In the genomic region with DNA sequence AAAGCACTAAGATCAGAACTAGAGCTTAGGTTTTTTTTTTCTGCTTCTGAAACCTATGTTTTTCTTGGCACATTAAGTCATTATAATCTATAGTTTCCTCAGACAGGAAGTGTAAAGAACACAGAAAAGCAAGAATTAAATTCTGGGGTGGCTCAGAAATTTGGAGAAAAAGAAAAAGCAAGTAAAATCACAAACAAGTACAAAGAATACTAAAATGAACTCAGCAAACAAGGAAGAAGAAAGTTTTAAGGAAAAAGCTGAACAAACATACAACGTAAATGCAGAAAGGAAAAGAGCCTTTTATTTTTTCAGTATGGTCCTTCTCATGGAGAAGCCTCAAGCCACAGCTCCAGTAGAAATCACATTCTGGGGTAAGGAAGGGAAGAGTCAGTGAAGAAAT, we compare ENCODE assay signal across 1 cellular context.
TF ChIP-seq lines count a peak whose summit lies in the region.

No MANE protein-coding gene starts in this region.

TF ChIP-seq in IMR-90, 13 proteins besides CTCF, POLR2A, EP300 and RAD21:
- TF ChIP-seq SMC3 (IDR thresholded peaks at IDR 0.05; ENCODE audit: low read depth, low read length): no peak
- TF ChIP-seq RFX5 (IDR thresholded peaks at IDR 0.05; ENCODE audit: low read depth, low read length): no peak
- no peak for TF ChIP-seq NFE2L2 (IDR thresholded peaks at IDR 0.05; ENCODE audit: low read depth, low read length)
- no peak for TF ChIP-seq MXI1 (IDR thresholded peaks at IDR 0.05; ENCODE audit: borderline replicate concordance, low read depth, low read length)
- no peak for TF ChIP-seq BHLHE40 (IDR thresholded peaks at IDR 0.05; ENCODE audit: low read depth, low read length)
- no peak for TF ChIP-seq CHD1 (IDR thresholded peaks at IDR 0.05; ENCODE audit: low read depth, low read length)
- TF ChIP-seq MAFK (IDR thresholded peaks at IDR 0.05; ENCODE audit: low read depth, low read length): no peak
- TF ChIP-seq MAZ (IDR thresholded peaks at IDR 0.05; ENCODE audit: borderline replicate concordance, low read depth, low read length): no peak
- TF ChIP-seq FOS (IDR thresholded peaks at IDR 0.05; ENCODE audit: low read depth, low read length): no peak
- TF ChIP-seq, protein P1, sequence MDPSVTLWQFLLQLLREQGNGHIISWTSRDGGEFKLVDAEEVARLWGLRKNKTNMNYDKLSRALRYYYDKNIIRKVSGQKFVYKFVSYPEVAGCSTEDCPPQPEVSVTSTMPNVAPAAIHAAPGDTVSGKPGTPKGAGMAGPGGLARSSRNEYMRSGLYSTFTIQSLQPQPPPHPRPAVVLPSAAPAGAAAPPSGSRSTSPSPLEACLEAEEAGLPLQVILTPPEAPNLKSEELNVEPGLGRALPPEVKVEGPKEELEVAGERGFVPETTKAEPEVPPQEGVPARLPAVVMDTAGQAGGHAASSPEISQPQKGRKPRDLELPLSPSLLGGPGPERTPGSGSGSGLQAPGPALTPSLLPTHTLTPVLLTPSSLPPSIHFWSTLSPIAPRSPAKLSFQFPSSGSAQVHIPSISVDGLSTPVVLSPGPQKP (IDR thresholded peaks at IDR 0.05; ENCODE audit: borderline replicate concordance, low read depth, low read length): no peak
- TF ChIP-seq RCOR1 (IDR thresholded peaks at IDR 0.05; ENCODE audit: insufficient replicate concordance, low read length): no peak
- TF ChIP-seq CEBPB (IDR thresholded peaks at IDR 0.05; ENCODE audit: low read depth, low read length): no peak
- TF ChIP-seq, protein P2, sequence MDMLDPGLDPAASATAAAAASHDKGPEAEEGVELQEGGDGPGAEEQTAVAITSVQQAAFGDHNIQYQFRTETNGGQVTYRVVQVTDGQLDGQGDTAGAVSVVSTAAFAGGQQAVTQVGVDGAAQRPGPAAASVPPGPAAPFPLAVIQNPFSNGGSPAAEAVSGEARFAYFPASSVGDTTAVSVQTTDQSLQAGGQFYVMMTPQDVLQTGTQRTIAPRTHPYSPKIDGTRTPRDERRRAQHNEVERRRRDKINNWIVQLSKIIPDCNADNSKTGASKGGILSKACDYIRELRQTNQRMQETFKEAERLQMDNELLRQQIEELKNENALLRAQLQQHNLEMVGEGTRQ (IDR thresholded peaks at IDR 0.05; ENCODE audit: low read depth, low read length): no peak
